ENCODE assay signal across 8 cellular contexts in genomic region chr9:128920381-128921058, GRCh38. TPM values are rescaled to one million over a fixed set of nuclear protein-coding genes. Genes with fewer than 3 reads are reported as not detected.
DNase-seq lines count a peak whose midpoint lies in the region; ATAC-seq lines count a peak whose summit lies in the region.

Gene PHYHD1, plus strand, starts transcription at chr9:128920982. Its CDS starts 1,342 bp downstream, at chr9:128922324.

- DNase-seq in MG63 (peak; percentile 83), anterior cingulate cortex (lab: John Stamatoyannopoulos, UW) (peak in 56 of 58 donors; percentile 17 to 93 (median 74)), NCI-H748 (lab: John Stamatoyannopoulos, UW; ENCODE audit: unreplicated experiment) (no peak)
- DNase-seq in stimulated activated CD4-positive, alpha-beta T cell treated with anti-CD3 and anti-CD28 coated beads, Interleukin-2, amount 100 ng/mL, for 48 hours, result no peak
- DNase-seq in central memory CD4-positive, alpha-beta T cell, result no peak

- H3K4me3 ChIP-seq in MG63 (no peak within 1 kb of the TSS), iPS-20b (ENCODE audit: low read length) (peak within 1 kb of the TSS; percentile 81), skeletal muscle tissue (ENCODE audit: low read length in 3 of 3) (peak within 1 kb of the TSS; percentile 57 to 77 (median 67))

- H3K4me1 ChIP-seq in iPS-20b (ENCODE audit: insufficient read depth, low read length), result peaks cover 3% of the 10 kb centered on the region; the same call in 1 of the 2 replicates
- H3K4me1 ChIP-seq in skeletal muscle tissue (ENCODE audit: control insufficient read depth in 3 of 3, insufficient read depth in 3 of 3, low read length in 3 of 3), result peaks cover 33 to 39% (median 35%) of the 10 kb centered on the region in 3 donors

- no peaks in the 10 kb centered on the region for H3K27me3 ChIP-seq in MG63
- no peaks in the 10 kb centered on the region for H3K27me3 ChIP-seq in iPS-20b (ENCODE audit: insufficient read depth, low read length)
- no peaks in the 10 kb centered on the region for H3K27me3 ChIP-seq in skeletal muscle tissue (ENCODE audit: control insufficient read depth in 3 of 3, insufficient read depth in 3 of 3, low read length in 3 of 3)

- ATAC-seq in HG03520 (IDR thresholded peaks at IDR 0.05; ENCODE audit: unreplicated experiment), result no peak

- H3K36me3 ChIP-seq in MG63 (peaks cover 9% of the 10 kb centered on the region), iPS-20b (ENCODE audit: insufficient read depth, low read depth, low read length) (peaks cover 33% of the 10 kb centered on the region), skeletal muscle tissue (ENCODE audit: control insufficient read depth in 3 of 3, insufficient read depth in 3 of 3, low read length in 3 of 3) (peaks cover 6 to 13% (median 12%) of the 10 kb centered on the region in 3 donors)

- H3K9me3 ChIP-seq in MG63, result no peaks in the 10 kb centered on the region
- no peaks in the 10 kb centered on the region for H3K9me3 ChIP-seq in iPS-20b (ENCODE audit: insufficient read depth, low read depth, low read length)
- H3K9me3 ChIP-seq in skeletal muscle tissue (ENCODE audit: control insufficient read depth in 3 of 3, low read length in 3 of 3), result no peaks in the 10 kb centered on the region

- H3K9ac ChIP-seq in iPS-20b (ENCODE audit: low read depth, low read length) (peak within 1 kb of the TSS; percentile 87; the same call in 1 of the 2 replicates), skeletal muscle tissue (ENCODE audit: low read depth in 1 of 3, low read length in 3 of 3) (peak within 1 kb of the TSS; percentile 68 to 86 (median 85))

- H3K27ac ChIP-seq in iPS-20b (ENCODE audit: low read length) (peak within 1 kb of the TSS; percentile 4), skeletal muscle tissue (ENCODE audit: low read depth, low read length) (peak within 1 kb of the TSS; percentile 67)

RNA-seq across cellular contexts. Expression of gene PHYHD1, which starts in this region (rescaled TPM):
- total RNA-seq in MG63 (2014; rRNA removed; shearing (Covaris generic); ENCODE audit: low replicate concordance), result not detected in 2 replicates
- total RNA-seq in skeletal muscle tissue, result 17.7 TPM

Comparison
In these comparisons a context has a peak if more than half of its experiments do, and no peak if none do; other contexts are left out.
1. RNA of gene PHYHD1 (total RNA-seq): 17.7 TPM in skeletal muscle tissue (single experiment); not detected in MG63; every median in the first group is over 10 times any median in the second.
2. Peak in DNase-seq in MG63; RNA of the gene not detected or under 1 TPM.
3. DNase-seq: peak in anterior cingulate cortex (56 of 58); none in NCI-H748 (single experiment), stimulated activated CD4-positive, alpha-beta T cell treated with anti-CD3 and anti-CD28 coated beads, Interleukin-2, amount 100 ng/mL, for 48 hours (0 of 2) and central memory CD4-positive, alpha-beta T cell (single experiment).